Comparison of ENCODE assay signal across 31 cellular contexts in the genomic region with DNA sequence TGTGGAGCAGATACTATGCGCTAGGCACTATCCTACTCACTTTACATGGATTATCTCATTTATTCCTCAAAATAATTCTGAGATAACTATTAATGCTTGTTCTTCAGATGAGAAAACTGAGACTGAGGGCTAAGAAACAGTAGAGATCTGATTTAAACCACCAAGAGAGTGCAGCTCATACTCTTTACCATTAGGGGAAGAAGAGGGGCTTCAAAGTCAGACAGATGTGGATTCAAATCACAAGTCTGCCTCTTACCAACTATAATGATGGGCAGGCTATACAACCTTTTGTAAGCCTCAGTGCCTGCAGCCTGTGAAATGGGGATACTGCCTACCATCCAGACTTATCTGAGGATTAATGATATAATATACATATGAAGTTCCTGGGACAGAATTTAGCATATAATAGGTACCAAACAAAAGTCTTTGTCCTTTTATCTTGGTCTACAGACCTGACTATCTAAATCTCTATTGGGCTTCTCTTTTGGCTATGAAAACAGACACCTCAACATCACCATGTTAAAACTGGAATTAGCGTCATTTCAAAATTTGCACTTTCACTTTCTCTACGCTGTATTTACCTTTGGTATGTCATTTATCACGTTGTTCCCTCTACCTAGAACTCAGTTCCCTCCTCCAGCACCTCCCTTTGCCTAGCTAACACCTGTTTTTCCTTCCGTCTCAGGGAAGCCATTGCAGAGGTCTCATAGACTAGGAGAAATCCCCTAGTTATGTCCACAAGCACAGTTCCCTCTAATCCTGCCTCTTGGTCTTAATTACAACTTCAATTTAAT. TPM values are rescaled to one million over a fixed set of nuclear protein-coding genes. Genes with fewer than 3 reads are reported as not detected.
DNase-seq lines count a peak whose midpoint lies in the region; ATAC-seq, FAIRE-seq and TF ChIP-seq lines count a peak whose summit lies in the region.
"Had no signal": no experiment of that assay in that cellular context is flagged by ENCODE, and none has a peak within 500 bp of the region (broad histone marks: within the 10 kb centered on the region; RNA-seq: fewer than 3 reads in every experiment).

No MANE protein-coding gene starts in this region.

- POLR2A ChIA-PET in naive thymus-derived CD4-positive, alpha-beta T cell (lab: Charles Lee), result interaction anchor here (1.2 to 1.3 kb wide), 2 partner anchors 8 to 13 kb away, joined by 4 read pairs; no protein-coding TSS in a partner anchor

- H3K27me3 ChIP-seq in colonic mucosa, result no peaks in the 10 kb centered on the region
- no peaks in the 10 kb centered on the region for H3K27me3 ChIP-seq in pancreas
- no peaks in the 10 kb centered on the region for H3K27me3 ChIP-seq in naive thymus-derived CD4-positive, alpha-beta T cell (ENCODE audit: control insufficient read depth in 2 of 2, insufficient read depth in 2 of 2, low read length in 2 of 2)
- H3K27me3 ChIP-seq: ovary, right atrium auricular region, thyroid gland had no signal

- TF ChIP-seq CTCF in GM12864 (IDR thresholded peaks at IDR 0.05; ENCODE audit: low read depth, low read length, missing control alignments) (peak; percentile 10), colonic mucosa (IDR thresholded peaks at IDR 0.05) (no peak), pancreas (IDR thresholded peaks at IDR 0.05) (no peak)

- no peak overlapping the region for H3K9ac ChIP-seq in colonic mucosa (ENCODE audit: low read depth in 2 of 2, low read length in 2 of 2)

- no peaks in the 10 kb centered on the region for H3K4me1 Mint-ChIP-seq in naive thymus-derived CD4-positive, alpha-beta T cell
- H3K4me1 Mint-ChIP-seq: activated naive CD8-positive, alpha-beta T cell treated with anti-CD3 and anti-CD28 coated beads, Interleukin-2, amount 50 U/mL, for 24 hours; H9 had no signal

- ATAC-seq in pancreas, result peak; percentile 77 to 96 (median 86)
- no peak for ATAC-seq in GM21367 (IDR thresholded peaks at IDR 0.05; ENCODE audit: unreplicated experiment)
- ATAC-seq in naive thymus-derived CD4-positive, alpha-beta T cell, result no peak
- ATAC-seq: activated naive CD8-positive, alpha-beta T cell treated with anti-CD3 and anti-CD28 coated beads, Interleukin-2, amount 50 U/mL, for 24 hours; left cardiac atrium; naive thymus-derived CD8-positive, alpha-beta T cell; stimulated activated naive CD8-positive, alpha-beta T cell treated with anti-CD3 and anti-CD28 coated beads, Interleukin-15, amount 100 ng/mL, for 72 hours had no signal

- H3K27ac Mint-ChIP-seq in naive thymus-derived CD4-positive, alpha-beta T cell, result no peak overlapping the region
- H3K27ac Mint-ChIP-seq: activated naive CD8-positive, alpha-beta T cell treated with anti-CD3 and anti-CD28 coated beads, Interleukin-2, amount 50 U/mL, for 24 hours; CD4-positive, alpha-beta T cell; H9; T-helper 1 cell treated with Interleukin-12 subunit alpha and Interleukin-12 subunit beta and Interleukin-4 antibody, amounts not matched to agents 30 μg/mL and 1 μg/mL, for 36 hours had no signal

- H3K4me3 Mint-ChIP-seq in naive thymus-derived CD4-positive, alpha-beta T cell, result no peak overlapping the region
- H3K4me3 Mint-ChIP-seq: activated naive CD8-positive, alpha-beta T cell treated with anti-CD3 and anti-CD28 coated beads, Interleukin-2, amount 50 U/mL, for 24 hours; CD4-positive, alpha-beta T cell; H9; stimulated activated naive CD8-positive, alpha-beta T cell treated with anti-CD3 and anti-CD28 coated beads, Interleukin-15, amount 100 ng/mL, for 72 hours; T-helper 1 cell treated with Interleukin-12 subunit alpha and Interleukin-12 subunit beta and Interleukin-4 antibody, amounts not matched to agents 30 μg/mL and 1 μg/mL, for 36 hours had no signal

- H3K36me3 Mint-ChIP-seq in naive thymus-derived CD4-positive, alpha-beta T cell, result peaks cover 4 to 35% (median 21%) of the 10 kb centered on the region in 5 donors

- H3K27me3 Mint-ChIP-seq in naive thymus-derived CD4-positive, alpha-beta T cell, result no peaks in the 10 kb centered on the region
- H3K27me3 Mint-ChIP-seq: activated naive CD8-positive, alpha-beta T cell treated with anti-CD3 and anti-CD28 coated beads, Interleukin-2, amount 50 U/mL, for 24 hours; CD4-positive, alpha-beta T cell; naive thymus-derived CD8-positive, alpha-beta T cell; stimulated activated naive CD8-positive, alpha-beta T cell treated with anti-CD3 and anti-CD28 coated beads, Interleukin-15, amount 100 ng/mL, for 72 hours had no signal

- no peaks in the 10 kb centered on the region for H3K36me3 ChIP-seq in colonic mucosa
- H3K36me3 ChIP-seq in pancreas, result no peaks in the 10 kb centered on the region
- no peaks in the 10 kb centered on the region for H3K36me3 ChIP-seq in naive thymus-derived CD4-positive, alpha-beta T cell (ENCODE audit: control insufficient read depth in 2 of 3, insufficient read depth in 3 of 3, low read length in 3 of 3)
- H3K36me3 ChIP-seq: ovary, right atrium auricular region, thyroid gland had no signal

- H3K9me3 ChIP-seq in colonic mucosa (no peaks in the 10 kb centered on the region), pancreas (no peaks in the 10 kb centered on the region)
- no peaks in the 10 kb centered on the region for H3K9me3 ChIP-seq in naive thymus-derived CD4-positive, alpha-beta T cell (ENCODE audit: control insufficient read depth in 2 of 3, low read length in 3 of 3)
- H3K9me3 ChIP-seq: ovary, right atrium auricular region, thyroid gland had no signal

- intact Hi-C loops in colonic mucosa (cut with DNase I) (no loop called here), pancreas (cut with DNase I) (no loop called here)
- intact Hi-C loops in naive thymus-derived CD4-positive, alpha-beta T cell (cut with micrococcal nuclease), result no loop called here

- H3K9me3 Mint-ChIP-seq in naive thymus-derived CD4-positive, alpha-beta T cell, result no peaks in the 10 kb centered on the region
- H3K9me3 Mint-ChIP-seq: activated naive CD8-positive, alpha-beta T cell treated with anti-CD3 and anti-CD28 coated beads, Interleukin-2, amount 50 U/mL, for 24 hours; CD4-positive, alpha-beta T cell; H9; naive thymus-derived CD8-positive, alpha-beta T cell; stimulated activated naive CD8-positive, alpha-beta T cell treated with anti-CD3 and anti-CD28 coated beads, Interleukin-15, amount 100 ng/mL, for 72 hours; T-helper 1 cell treated with Interleukin-12 subunit alpha and Interleukin-12 subunit beta and Interleukin-4 antibody, amounts not matched to agents 30 μg/mL and 1 μg/mL, for 36 hours had no signal

- H3K4me1 ChIP-seq in colonic mucosa (no peaks in the 10 kb centered on the region), pancreas (no peaks in the 10 kb centered on the region)
- H3K4me1 ChIP-seq in naive thymus-derived CD4-positive, alpha-beta T cell (ENCODE audit: control insufficient read depth in 2 of 2, insufficient read depth in 2 of 2, low read length in 2 of 2), result no peaks in the 10 kb centered on the region
- H3K4me1 ChIP-seq: right atrium auricular region, thyroid gland had no signal

- no peak for FAIRE-seq in pancreas (lab: Jason Lieb, UNC)

- 45 to 51% methylated on average over 5 of the region's 5 CpGs for WGBS in pancreas, 2 donors

- CTCF ChIA-PET in naive thymus-derived CD4-positive, alpha-beta T cell (lab: Charles Lee), result interaction anchor here (1.5 kb wide), 1 partner anchor 13 kb away, joined by 5 read pairs; the partner anchor contains the start of gene TMEM267

- peak overlapping the region; percentile 53 for H3K27ac ChIP-seq in colonic mucosa
- no peak overlapping the region for H3K27ac ChIP-seq in pancreas
- H3K27ac ChIP-seq in naive thymus-derived CD4-positive, alpha-beta T cell (ENCODE audit: low read depth, low read length), result no peak overlapping the region
- H3K27ac ChIP-seq: ovary, right atrium auricular region, thyroid gland had no signal

- DNase-seq in GM12864 (ENCODE audit: low read depth) (no peak), NCI-H2029 (lab: John Stamatoyannopoulos, UW) (peak; percentile 53), colonic mucosa (peak; percentile 36), pancreas (no peak), AG08396 (ENCODE audit: low spot score) (no peak)
- DNase-seq in naive thymus-derived CD4-positive, alpha-beta T cell, result no peak
- DNase-seq: activated CD4-positive, alpha-beta T cell treated with anti-CD3 and anti-CD28 coated beads, Interleukin-2, amount 50 U/mL, for 1 hour; activated CD8-positive, alpha-beta memory T cell treated with anti-CD3 and anti-CD28 coated beads, Interleukin-2, amount 50 U/mL, for 48 hours; activated gamma-delta T cell treated with Interleukin-2 at 50 U/mL for 16 hours; activated naive CD8-positive, alpha-beta T cell treated with anti-CD3 and anti-CD28 coated beads, Interleukin-2, amount 50 U/mL, for 24 hours; CD4-positive, alpha-beta T cell; cerebellar nuclear complex; DMS153; erythroblast; GDM1; H9; Karpas-422; left cardiac atrium; mesenchymal stem cell; MV-4-11; naive thymus-derived CD8-positive, alpha-beta T cell; NCI-H1694; NCI-H2171 treated with DMSO at 0.1 percent for 48 hours; NCI-H524 treated with DMSO at 0.1 percent for 48 hours; ovary; RPMI8226; stimulated activated naive CD8-positive, alpha-beta T cell treated with anti-CD3 and anti-CD28 coated beads, Interleukin-15, amount 100 ng/mL, for 72 hours; thyroid gland had no signal

- no peak overlapping the region for H3K4me3 ChIP-seq in GM12864 (ENCODE audit: low read depth, low read length)
- H3K4me3 ChIP-seq in colonic mucosa, result no peak overlapping the region
- H3K4me3 ChIP-seq in pancreas, result peak overlapping the region in 2 of 4 donors; percentile 18
- no peak overlapping the region for H3K4me3 ChIP-seq in naive thymus-derived CD4-positive, alpha-beta T cell (ENCODE audit: low read length)
- H3K4me3 ChIP-seq: ovary, right atrium auricular region, thyroid gland had no signal

RNA-seq across cellular contexts. Expression of gene TMEM267, which starts 13.8 kb away (rescaled TPM):
- total RNA-seq in colonic mucosa (10 to 100 TPM in 1 of 2 donors, 1 to 10 TPM in 1; 7.3 to 11.8 TPM), pancreas (1 to 10 TPM; 3.5 to 8.4 (median 5.0) TPM)
- polyA plus RNA-seq in pancreas, result 1 to 10 TPM; 5.3 to 6.6 TPM
- 10 to 100 TPM in 4 of 5 experiments, 1 to 10 TPM in 1; 8.5 to 19.5 (median 12.7) TPM for total RNA-seq in naive thymus-derived CD4-positive, alpha-beta T cell
- 10 to 100 TPM; 21.2 to 21.8 TPM for polyA plus RNA-seq in naive thymus-derived CD4-positive, alpha-beta T cell

RNA-seq across cellular contexts. Expression of gene C5orf34, which starts 17.4 kb away (rescaled TPM):
- 1 to 10 TPM; 1.9 to 5.0 TPM for total RNA-seq in colonic mucosa
- total RNA-seq in pancreas, result under 1 TPM; 0.22 to 0.56 (median 0.41) TPM
- polyA plus RNA-seq in pancreas, result under 1 TPM; 0.27 to 0.40 TPM
- total RNA-seq in naive thymus-derived CD4-positive, alpha-beta T cell, result 1 to 10 TPM; 1.1 to 5.2 (median 3.3) TPM
- polyA plus RNA-seq in naive thymus-derived CD4-positive, alpha-beta T cell, result 1 to 10 TPM in 1 of 2 donors, under 1 TPM in 1; 0.77 to 1.1 TPM

RNA-seq across cellular contexts. Expression of gene PAIP1, which starts 59.4 kb away (rescaled TPM):
- 10 to 100 TPM; 53.1 to 65.6 TPM for total RNA-seq in colonic mucosa
- 10 to 100 TPM; 22.4 to 43.9 (median 30.6) TPM for total RNA-seq in pancreas
- polyA plus RNA-seq in pancreas, result 10 to 100 TPM; 22.9 to 29.9 TPM
- 10 to 100 TPM; 20.7 to 41.7 (median 39.2) TPM for total RNA-seq in naive thymus-derived CD4-positive, alpha-beta T cell
- 10 to 100 TPM; 34.8 to 47.8 TPM for polyA plus RNA-seq in naive thymus-derived CD4-positive, alpha-beta T cell

Comparison
In these comparisons a context has a peak if more than half of its experiments do, and no peak if none do; other contexts are left out.
1. DNase-seq: peak in NCI-H2029 (single experiment) and colonic mucosa (single experiment); none in GM12864 (single experiment), pancreas (0 of 6), AG08396 (single experiment) and naive thymus-derived CD4-positive, alpha-beta T cell (0 of 9).
2. ATAC-seq: peak in pancreas (4 of 4); none in GM21367 (single experiment) and naive thymus-derived CD4-positive, alpha-beta T cell (single experiment).